ENCODE assay signal across 8 cellular contexts in the genomic region with DNA sequence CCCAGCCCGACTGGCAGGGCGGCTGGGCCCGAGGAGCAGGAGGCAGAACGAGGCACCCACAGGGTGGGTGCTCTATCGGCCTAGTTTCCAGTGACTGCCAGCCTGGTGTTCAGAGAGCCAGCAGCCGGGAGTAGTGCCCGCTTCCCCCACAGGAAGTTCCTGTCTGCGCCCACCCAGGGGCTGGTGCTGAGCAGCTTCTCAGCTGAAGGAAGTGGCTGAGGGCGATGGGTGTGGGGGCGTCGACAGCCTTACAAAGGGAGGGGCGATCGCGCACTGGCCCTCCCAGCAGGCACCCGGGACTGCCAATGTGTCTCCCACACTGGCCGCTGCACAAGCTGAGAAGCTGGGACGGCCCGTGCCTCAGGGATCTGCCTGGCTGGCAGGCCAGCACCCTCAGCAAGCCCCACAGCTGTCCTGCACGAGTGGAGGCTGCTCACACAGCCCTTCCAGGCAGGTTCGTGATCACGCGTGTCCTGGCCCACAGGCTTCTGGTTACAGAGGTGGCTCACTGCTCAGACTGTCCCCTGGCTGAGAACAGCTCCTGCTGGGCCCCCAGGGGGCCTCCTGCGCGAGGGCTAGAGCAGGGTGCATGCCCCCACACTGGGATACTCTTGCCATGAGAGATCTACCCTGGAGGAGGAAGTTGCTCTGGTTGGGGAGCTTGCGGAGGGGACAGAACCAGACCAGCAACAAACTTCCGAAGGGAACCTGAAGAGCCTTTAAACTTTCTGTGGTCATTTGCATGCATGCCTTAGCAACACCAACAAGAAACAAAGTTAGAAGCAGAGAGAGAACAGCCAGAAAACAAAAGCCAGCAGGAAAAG.
A peak's percentile ranks its signal among the peaks of the same experiment; 100 is the strongest.
DNase-seq lines count a peak whose midpoint lies in the region; ATAC-seq lines count a peak whose summit lies in the region.

No MANE protein-coding gene starts in this region.

- H3K9ac ChIP-seq in BLaER1 treated with 17β-estradiol and CSF1 and Interleukin-3, amounts not matched to agents 10 nM and 100 nM = peak overlapping the region; percentile 81 to 95 (median 89)

- H3K4me1 ChIP-seq in BLaER1 treated with 17β-estradiol and CSF1 and Interleukin-3, amounts not matched to agents 10 nM and 100 nM = peaks cover 78 to 92% (median 84%) of the 10 kb centered on the region in 10 experiments

- H3K9me3 ChIP-seq in BLaER1 treated with 17β-estradiol and CSF1 and Interleukin-3, amounts not matched to agents 10 nM and 100 nM (replicated peaks in 1 of 11) = no peaks in the 10 kb centered on the region

- H3K4me1 Mint-ChIP-seq in memory B cell = peaks cover 52% of the 10 kb centered on the region
- H3K4me1 Mint-ChIP-seq in stimulated activated naive B cell treated with anti-CD40 and anti-IgM and Interleukin-4, amounts not matched to agents 10 μg/mL and 1 μg/mL and 100 μg/mL, for 72 hours = peaks cover 58 to 83% of the 10 kb centered on the region in 2 donors

- peaks cover 6 to 51% (median 24%) of the 10 kb centered on the region in 11 experiments; a peak in 19 of 22 replicates for H4K20me1 ChIP-seq in BLaER1 treated with 17β-estradiol and CSF1 and Interleukin-3, amounts not matched to agents 10 nM and 100 nM

- DNase-seq in SKM-1 treated with dmso at 0.1 percent for 144 hours (lab: John Stamatoyannopoulos, UW; ENCODE audit: unreplicated experiment) (peak; percentile 84), memory B cell (ENCODE audit: low spot score in 2 of 2) (peak in 1 of 2 donors; percentile 39), NCI-H1092 treated with DMSO at 0.1 percent for 48 hours (lab: John Stamatoyannopoulos, UW) (no peak)
- peak; percentile 64 for DNase-seq in activated naive CD4-positive, alpha-beta T cell treated with anti-CD3 and anti-CD28 coated beads, Interleukin-2, amount 50 U/mL, for 16 hours
- peak; percentile 39 for DNase-seq in stimulated activated naive B cell treated with anti-CD40 and anti-IgM and Interleukin-4, amounts not matched to agents 10 μg/mL and 1 μg/mL and 100 μg/mL, for 72 hours

- peak overlapping the region; percentile 79 for H3K4me3 Mint-ChIP-seq in memory B cell
- H3K4me3 Mint-ChIP-seq in stimulated activated naive B cell treated with anti-CD40 and anti-IgM and Interleukin-4, amounts not matched to agents 10 μg/mL and 1 μg/mL and 100 μg/mL, for 72 hours = peak overlapping the region; percentile 74 to 76

- peaks cover 0 to 26% (median 19%) of the 10 kb centered on the region in 11 experiments; a peak in 13 of 22 replicates for H3K27me3 ChIP-seq in BLaER1 treated with 17β-estradiol and CSF1 and Interleukin-3, amounts not matched to agents 10 nM and 100 nM

- peaks cover 0 to 40% (median 17%) of the 10 kb centered on the region in 11 experiments; a peak in 17 of 22 replicates for H3K36me3 ChIP-seq in BLaER1 treated with 17β-estradiol and CSF1 and Interleukin-3, amounts not matched to agents 10 nM and 100 nM

- H3K27ac ChIP-seq in BLaER1 treated with 17β-estradiol and CSF1 and Interleukin-3, amounts not matched to agents 10 nM and 100 nM = peak overlapping the region; percentile 80 to 97 (median 93)

- no peaks in the 10 kb centered on the region for H3K27me3 Mint-ChIP-seq in memory B cell
- no peaks in the 10 kb centered on the region for H3K27me3 Mint-ChIP-seq in stimulated activated naive B cell treated with anti-CD40 and anti-IgM and Interleukin-4, amounts not matched to agents 10 μg/mL and 1 μg/mL and 100 μg/mL, for 72 hours

- peak overlapping the region; percentile 39 to 99 (median 94); a peak in 19 of 20 replicates for H3K4me3 ChIP-seq in BLaER1 treated with 17β-estradiol and CSF1 and Interleukin-3, amounts not matched to agents 10 nM and 100 nM

- H3K27ac Mint-ChIP-seq in memory B cell = peak overlapping the region; percentile 62
- peak overlapping the region; percentile 77 for H3K27ac Mint-ChIP-seq in stimulated activated naive B cell treated with anti-CD40 and anti-IgM and Interleukin-4, amounts not matched to agents 10 μg/mL and 1 μg/mL and 100 μg/mL, for 72 hours

- no peaks in the 10 kb centered on the region for H3K36me3 Mint-ChIP-seq in memory B cell
- peaks cover 18 to 21% of the 10 kb centered on the region in 2 donors for H3K36me3 Mint-ChIP-seq in stimulated activated naive B cell treated with anti-CD40 and anti-IgM and Interleukin-4, amounts not matched to agents 10 μg/mL and 1 μg/mL and 100 μg/mL, for 72 hours

- no peak for ATAC-seq in memory B cell (ENCODE audit: low read depth)
- peak; percentile 19 to 26 for ATAC-seq in stimulated activated naive B cell treated with anti-CD40 and anti-IgM and Interleukin-4, amounts not matched to agents 10 μg/mL and 1 μg/mL and 100 μg/mL, for 72 hours (replicated peaks)
- no peak for ATAC-seq in HG03139 (IDR thresholded peaks at IDR 0.05; ENCODE audit: unreplicated experiment)
- ATAC-seq in HG02981 (IDR thresholded peaks at IDR 0.05; ENCODE audit: unreplicated experiment) = no peak

- H3K9me3 Mint-ChIP-seq in memory B cell = no peaks in the 10 kb centered on the region
- H3K9me3 Mint-ChIP-seq in stimulated activated naive B cell treated with anti-CD40 and anti-IgM and Interleukin-4, amounts not matched to agents 10 μg/mL and 1 μg/mL and 100 μg/mL, for 72 hours = no peaks in the 10 kb centered on the region

- peak overlapping the region; percentile 96 to 100 (median 99) for H3K4me2 ChIP-seq in BLaER1 treated with 17β-estradiol and CSF1 and Interleukin-3, amounts not matched to agents 10 nM and 100 nM

Comparison
In these comparisons a context has a peak if more than half of its experiments do, and no peak if none do; other contexts are left out.
1. ATAC-seq: peak in stimulated activated naive B cell treated with anti-CD40 and anti-IgM and Interleukin-4, amounts not matched to agents 10 μg/mL and 1 μg/mL and 100 μg/mL, for 72 hours (2 of 2); none in memory B cell (single experiment), HG03139 (single experiment) and HG02981 (single experiment).